ENCODE assay signal across 12 cellular contexts in the genomic region with DNA sequence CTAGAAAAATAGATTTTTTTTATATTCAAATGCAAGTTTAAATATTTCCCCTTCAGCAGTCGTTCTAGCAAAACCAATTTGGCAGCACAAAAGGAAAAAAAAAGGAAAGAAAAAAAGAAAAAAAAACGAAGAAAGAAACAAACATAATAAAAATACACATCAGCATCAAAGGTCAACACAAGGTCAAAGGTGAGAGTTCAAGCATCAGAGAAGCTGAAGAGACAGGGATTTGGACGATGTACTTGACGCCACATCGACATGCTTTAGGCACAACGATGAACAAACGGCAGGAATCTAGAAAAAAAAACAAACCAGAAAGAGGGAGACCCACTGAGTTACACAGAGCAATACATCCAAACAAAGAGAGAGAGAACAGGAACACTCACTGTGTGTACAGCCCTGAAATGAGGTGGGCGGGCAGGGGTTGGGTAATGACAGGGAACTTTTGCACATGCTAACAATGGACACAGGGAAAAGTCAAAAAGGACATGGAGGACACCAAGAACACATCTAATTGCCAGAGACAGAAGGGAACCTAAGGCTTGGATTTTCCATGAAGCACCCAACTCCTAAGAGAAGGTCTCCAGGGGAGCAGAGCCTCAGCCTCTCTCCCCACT. TPM values are rescaled to one million over a fixed set of nuclear protein-coding genes. Genes with fewer than 3 reads are reported as not detected.
A peak's percentile ranks its signal among the peaks of the same experiment; 100 is the strongest.
DNase-seq lines count a peak whose midpoint lies in the region; ATAC-seq and TF ChIP-seq lines count a peak whose summit lies in the region.
"Had no signal": no experiment of that assay in that cellular context is flagged by ENCODE, and none has a peak within 500 bp of the region (broad histone marks: within the 10 kb centered on the region; RNA-seq: fewer than 3 reads in every experiment).

No MANE protein-coding gene starts in this region.

- peak overlapping the region in 3 of 8 donors; percentile 6 to 87 (median 85) for H3K27ac Mint-ChIP-seq in CD8-positive, alpha-beta memory T cell

- H3K79me1 ChIP-seq in IMR-90 (ENCODE audit: low read depth in 1 of 2, low read length in 2 of 2): peaks cover 57 to 76% of the 10 kb centered on the region in 2 experiments
- H3K79me1 ChIP-seq in neuronal stem cell (ENCODE audit: low read depth, low read length): peaks cover 2% of the 10 kb centered on the region

- H4K20me1 ChIP-seq in IMR-90 (ENCODE audit: insufficient read depth, low read length): peaks cover 27% of the 10 kb centered on the region

- peaks cover 7 to 12% (median 8%) of the 10 kb centered on the region in 3 donors for H3K4me1 Mint-ChIP-seq in CD8-positive, alpha-beta memory T cell

- peaks cover 51% of the 10 kb centered on the region for H3K36me3 ChIP-seq in IMR-90 (ENCODE audit: control insufficient read depth, insufficient read depth, low read length)
- H3K36me3 ChIP-seq in neuronal stem cell (replicated peaks in 1 of 2; ENCODE audit: control insufficient read depth in 2 of 2, insufficient read depth in 2 of 2, low read length in 2 of 2): peaks cover 34 to 100% of the 10 kb centered on the region in 2 donors
- H3K36me3 ChIP-seq in CD8-positive, alpha-beta memory T cell (ENCODE audit: insufficient read depth, low read length): peaks cover 45% of the 10 kb centered on the region

- H3K36me3 Mint-ChIP-seq in CD8-positive, alpha-beta memory T cell: peaks cover 0 to 92% (median 11%) of the 10 kb centered on the region in 3 donors

- TF ChIP-seq RAD21 in IMR-90 (IDR thresholded peaks at IDR 0.05; ENCODE audit: low read length): no peak

- H3K27me3 ChIP-seq in IMR-90 (ENCODE audit: control insufficient read depth, insufficient read depth, low read length): no peaks in the 10 kb centered on the region
- no peaks in the 10 kb centered on the region for H3K27me3 ChIP-seq in neuronal stem cell (ENCODE audit: control insufficient read depth in 3 of 3, insufficient read depth in 3 of 3, low read depth in 1 of 3, low read length in 3 of 3)
- no peaks in the 10 kb centered on the region for H3K27me3 ChIP-seq in CD8-positive, alpha-beta memory T cell (ENCODE audit: insufficient read depth, low read length, poor library complexity, severe bottlenecking)
- H3K27me3 ChIP-seq: MG63 had no signal

- H2BK20ac ChIP-seq in IMR-90 (ENCODE audit: low read depth, low read length): no peak overlapping the region

- no peak overlapping the region for H4K91ac ChIP-seq in IMR-90 (ENCODE audit: insufficient read depth, low read depth, low read length)
- no peak overlapping the region for H4K91ac ChIP-seq in neuronal stem cell (ENCODE audit: low read depth, low read length, poor library complexity)

- H3K9ac ChIP-seq in IMR-90 (ENCODE audit: low read depth, low read length) (no peak overlapping the region), neuronal stem cell (ENCODE audit: low read depth, low read length, poor library complexity) (no peak overlapping the region)

- H3K9me3 ChIP-seq in IMR-90 (ENCODE audit: control insufficient read depth, insufficient read depth, low read length) (no peaks in the 10 kb centered on the region), neuronal stem cell (replicated peaks in 1 of 2; ENCODE audit: control insufficient read depth in 2 of 2, insufficient read depth in 1 of 2, low read depth in 1 of 2, low read length in 2 of 2) (no peaks in the 10 kb centered on the region)
- no peaks in the 10 kb centered on the region for H3K9me3 ChIP-seq in CD8-positive, alpha-beta memory T cell (ENCODE audit: low read length)
- H3K9me3 ChIP-seq: MG63 had no signal

- H2AK5ac ChIP-seq in IMR-90 (ENCODE audit: low read depth, low read length) (no peak overlapping the region), neuronal stem cell (ENCODE audit: low read depth, low read length) (no peak overlapping the region)

- H2AFZ ChIP-seq in IMR-90 (replicated peaks; ENCODE audit: low read length, poor library complexity) (no peak overlapping the region), neuronal stem cell (ENCODE audit: low read length) (no peak overlapping the region)

- no peak overlapping the region for H2BK12ac ChIP-seq in neuronal stem cell (ENCODE audit: low read length)

- H3K27ac ChIP-seq in IMR-90 (ENCODE audit: insufficient read depth, low read length): no peak overlapping the region
- H3K27ac ChIP-seq in neuronal stem cell (replicated peaks; ENCODE audit: low read length): peak overlapping the region; percentile 2
- no peak overlapping the region for H3K27ac ChIP-seq in CD8-positive, alpha-beta memory T cell (ENCODE audit: low read depth, low read length)

- H3K56ac ChIP-seq in IMR-90 (ENCODE audit: extremely low read depth, insufficient read depth, low read length): no peak overlapping the region

- H2BK15ac ChIP-seq in IMR-90 (ENCODE audit: low read depth, low read length): no peak overlapping the region
- H2BK15ac ChIP-seq in neuronal stem cell (ENCODE audit: low read length): no peak overlapping the region

- no peak overlapping the region for H2BK120ac ChIP-seq in IMR-90 (ENCODE audit: low read depth, low read length)
- no peak overlapping the region for H2BK120ac ChIP-seq in neuronal stem cell (ENCODE audit: low read depth, low read length)

- H2BK5ac ChIP-seq in IMR-90 (ENCODE audit: low read depth, low read length, poor library complexity, severe bottlenecking) (no peak overlapping the region), neuronal stem cell (ENCODE audit: low read length) (no peak overlapping the region)

- no peak for TF ChIP-seq POLR2A in IMR-90 (IDR thresholded peaks at IDR 0.05; ENCODE audit: low read depth, low read length)

- POLR2A ChIA-PET in IMR-90 (lab: Charles Lee; ENCODE audit: unreplicated experiment): no interaction called here
- POLR2A ChIA-PET in CD8-positive, alpha-beta memory T cell (lab: Charles Lee): no interaction called here

- no peaks in the 10 kb centered on the region for H3K9me3 Mint-ChIP-seq in CD8-positive, alpha-beta memory T cell

- H4K5ac ChIP-seq in IMR-90 (ENCODE audit: low read depth, low read length): no peak overlapping the region

- intact Hi-C loops in IMR-90 (cut with micrococcal nuclease): no loop called here

- ATAC-seq in IMR-90 (ENCODE audit: low read depth) (no peak), GM21825 (IDR thresholded peaks at IDR 0.05; ENCODE audit: unreplicated experiment) (no peak), HG03565 (IDR thresholded peaks at IDR 0.05; ENCODE audit: unreplicated experiment) (no peak)
- ATAC-seq: stimulated activated naive CD8-positive, alpha-beta T cell treated with anti-CD3 and anti-CD28 coated beads, Interleukin-15, Interleukin-2, amounts not matched to agents 100 U/mL and 50 U/mL, for 24 hours had no signal

- H3K4me1 ChIP-seq in IMR-90 (ENCODE audit: control insufficient read depth, insufficient read depth, low read length) (peaks cover 12% of the 10 kb centered on the region), neuronal stem cell (ENCODE audit: control insufficient read depth in 2 of 2, insufficient read depth in 1 of 2, low read depth in 1 of 2, low read length in 2 of 2) (peaks cover 16 to 37% of the 10 kb centered on the region in 2 donors)
- H3K4me1 ChIP-seq in CD8-positive, alpha-beta memory T cell (ENCODE audit: insufficient read depth, low read length): no peaks in the 10 kb centered on the region

- H4K8ac ChIP-seq in IMR-90 (ENCODE audit: low read depth in 2 of 2, low read length in 2 of 2) (no peak overlapping the region), neuronal stem cell (ENCODE audit: low read depth, low read length) (no peak overlapping the region)

- BruUV-seq in IMR-90 (replicated peaks; lab: Mats Ljungman, UMichigan): no TSS peak

- no peak overlapping the region for H3K14ac ChIP-seq in IMR-90 (replicated peaks; ENCODE audit: low read depth, low read length)
- H3K14ac ChIP-seq in neuronal stem cell (ENCODE audit: low read length): no peak overlapping the region

- CTCF ChIA-PET in IMR-90 (lab: Yijun Ruan, JAX): no interaction called here
- CTCF ChIA-PET in CD8-positive, alpha-beta memory T cell (lab: Charles Lee): no interaction called here

- H3K18ac ChIP-seq in IMR-90 (ENCODE audit: low read depth, low read length): no peak overlapping the region
- no peak overlapping the region for H3K18ac ChIP-seq in neuronal stem cell (ENCODE audit: low read length)

- no peak overlapping the region for H3K4me3 Mint-ChIP-seq in CD8-positive, alpha-beta memory T cell

- in situ Hi-C loops in IMR-90 (cut with MboI; ENCODE audit: low sequenced_read_pairs): no loop called here

- peaks cover 15% of the 10 kb centered on the region for H3K9me1 ChIP-seq in IMR-90 (ENCODE audit: insufficient read depth, low read length)

- peaks cover 0 to 2% of the 10 kb centered on the region in 2 donors for H3K27me3 Mint-ChIP-seq in CD8-positive, alpha-beta memory T cell

- H3K4me3 ChIP-seq in IMR-90 (ENCODE audit: insufficient read depth, low read depth, low read length) (no peak overlapping the region), neuronal stem cell (ENCODE audit: low read length in 2 of 2) (no peak overlapping the region)
- no peak overlapping the region for H3K4me3 ChIP-seq in CD8-positive, alpha-beta memory T cell (ENCODE audit: low read length)
- H3K4me3 ChIP-seq: MG63 had no signal

- no peak for TF ChIP-seq CTCF in IMR-90 (conservative IDR thresholded peaks at IDR 0.05; ENCODE audit: low read depth, low read length)

- peak overlapping the region; percentile 48 for H3K23ac ChIP-seq in IMR-90 (ENCODE audit: low read depth, low read length)
- no peak overlapping the region for H3K23ac ChIP-seq in neuronal stem cell (ENCODE audit: low read depth, low read length, poor library complexity)

- dilution Hi-C loops in IMR-90 (cut with HindIII; ENCODE audit: low sequenced_read_pairs, unreplicated experiment): no loop called here

- H3K4ac ChIP-seq in IMR-90 (ENCODE audit: low read depth, low read length): no peak overlapping the region
- no peak overlapping the region for H3K4ac ChIP-seq in neuronal stem cell (ENCODE audit: low read length)

- no CpG with 5 or more reads among the region's 8 CpGs for WGBS in IMR-90 (ENCODE audit: extremely low coverage in 2 of 2, insufficient read length in 1 of 2), 2 experiments
- no CpG with 5 or more reads among the region's 8 CpGs for WGBS in neuronal stem cell (ENCODE audit: extremely low coverage in 2 of 2, insufficient read length in 2 of 2, insufficient replicate concordance in 1 of 2), 2 donors

- H2AK9ac ChIP-seq in IMR-90 (replicated peaks; ENCODE audit: low read depth, low read length, poor library complexity): no peak overlapping the region

- DNase-seq in COLO829 (ENCODE audit: low spot score) (peak; percentile 55), IMR-90 (peak; percentile 26), dermis blood vessel endothelial cell (peak; percentile 21), neuronal stem cell (ENCODE audit: low spot score) (no peak), NCI-H1105 treated with DMSO at 0.1 percent for 48 hours (lab: John Stamatoyannopoulos, UW) (no peak)
- no peak for DNase-seq in CD8-positive, alpha-beta memory T cell
- DNase-seq: GOT3; MG63; OCI-M1; stimulated activated naive CD8-positive, alpha-beta T cell treated with anti-CD3 and anti-CD28 coated beads, Interleukin-15, Interleukin-2, amounts not matched to agents 100 U/mL and 50 U/mL, for 24 hours had no signal

- H3K4me2 ChIP-seq in IMR-90 (ENCODE audit: low read depth, low read length) (no peak overlapping the region), neuronal stem cell (ENCODE audit: insufficient read depth, low read length, poor library complexity, severe bottlenecking) (no peak overlapping the region)

RNA-seq across cellular contexts. Expression of gene RAPSN, which starts 19.8 kb away (rescaled TPM):
- not detected in 2 replicates for total RNA-seq in IMR-90 (2012; rRNA removed)
- polyA plus RNA-seq in IMR-90 (2012; rRNA removed): 0.03 and 0.09 TPM in 2 replicates
- polyA plus RNA-seq in IMR-90 (2012; cell fraction: cytosol; rRNA removed): 0.03 and 0.08 TPM in 2 replicates
- polyA plus RNA-seq in IMR-90 (2012; cell fraction: nucleus; rRNA removed; ENCODE audit: low replicate concordance): 0.19 and 0.51 TPM in 2 replicates
- 0.17 and 0.19 TPM in 2 replicates for total RNA-seq in dermis blood vessel endothelial cell
- not detected for polyA plus RNA-seq in neuronal stem cell (2013, experiment 1 of 2)
- 0.06 TPM for polyA plus RNA-seq in neuronal stem cell (2013, experiment 2 of 2)
- under 1 TPM; 0.29 to 0.79 TPM for total RNA-seq in CD8-positive, alpha-beta memory T cell
- not detected for polyA plus RNA-seq in CD8-positive, alpha-beta memory T cell

RNA-seq across cellular contexts. Expression of gene PSMC3, which starts 42.5 kb away (rescaled TPM):
- total RNA-seq in IMR-90 (2012; rRNA removed): 238 and 484 TPM in 2 replicates
- 253 TPM in 2 replicates for polyA plus RNA-seq in IMR-90 (2012; rRNA removed)
- polyA plus RNA-seq in IMR-90 (2012; cell fraction: cytosol; rRNA removed): 146 and 163 TPM in 2 replicates
- polyA plus RNA-seq in IMR-90 (2012; cell fraction: nucleus; rRNA removed; ENCODE audit: low replicate concordance): 79.5 and 128 TPM in 2 replicates
- 147 and 248 TPM in 2 replicates for total RNA-seq in dermis blood vessel endothelial cell
- polyA plus RNA-seq in neuronal stem cell (2013, experiment 1 of 2): 74.9 TPM
- polyA plus RNA-seq in neuronal stem cell (2013, experiment 2 of 2): 75.0 TPM
- 100 to 1,000 TPM; 200 to 219 TPM for total RNA-seq in CD8-positive, alpha-beta memory T cell
- polyA plus RNA-seq in CD8-positive, alpha-beta memory T cell: 118 TPM

Comparison
In these comparisons a context has a peak if more than half of its experiments do, and no peak if none do; other contexts are left out.
1. DNase-seq: peak in COLO829 (single experiment), IMR-90 (single experiment) and dermis blood vessel endothelial cell (single experiment); none in neuronal stem cell (single experiment), CD8-positive, alpha-beta memory T cell (0 of 5) and NCI-H1105 treated with DMSO at 0.1 percent for 48 hours (single experiment).